Comparison of ENCODE assay signal across 25 cellular contexts in genomic region chr13:25743426-25743825, GRCh38.
"Had no signal": no experiment of that assay in that cellular context is flagged by ENCODE, and none has a peak within 500 bp of the region (broad histone marks: within the 10 kb centered on the region; RNA-seq: fewer than 3 reads in every experiment).

No MANE protein-coding gene starts in this region.

- H3K27me3 ChIP-seq: cardiac muscle cell, dorsolateral prefrontal cortex, gastrocnemius medialis, ovary, tibial nerve had no signal

- H3K4me1 ChIP-seq: gastrocnemius medialis had no signal

- DNase-seq: activated B cell treated with CpG ODN at 0.5 μM for 24 hours; activated CD4-positive, alpha-beta T cell treated with anti-CD3 and anti-CD28 coated beads, Interleukin-2, amount 50 U/mL, for 1 hour; activated CD8-positive, alpha-beta T cell treated with anti-CD3 and anti-CD28 coated beads for 36 hours; activated naive CD4-positive, alpha-beta T cell; activated T-cell treated with anti-CD3 and anti-CD28 coated beads, Interleukin-2, amount 50 U/mL, for 4 hours; cerebellar nuclear complex; effector memory CD4-positive, alpha-beta T cell; erythroblast; gastrocnemius medialis; glutamatergic neuron; islet precursor cell; left ventricle myocardium inferior; naive thymus-derived CD4-positive, alpha-beta T cell; ovary; psoas muscle; spleen; stimulated activated CD4-positive, alpha-beta T cell treated with anti-CD3 and anti-CD28 coated beads, Interleukin-2, amount 100 ng/mL, for 48 hours; stimulated activated naive CD4-positive, alpha-beta T cell treated with Interleukin-2 at 50 U/mL for 16 hours had no signal

- H3K27ac ChIP-seq: cardiac muscle cell, coronary artery, dorsolateral prefrontal cortex, gastrocnemius medialis, left ventricle myocardium inferior, ovary, psoas muscle, spleen, tibial nerve had no signal

- H3K4me3 ChIP-seq: cardiac muscle cell, coronary artery, dorsolateral prefrontal cortex, gastrocnemius medialis, left ventricle myocardium inferior, lung, ovary, psoas muscle, spleen, tibial nerve had no signal

- H3K9me3 ChIP-seq: gastrocnemius medialis, left ventricle myocardium inferior, ovary, psoas muscle, spleen, tibial nerve had no signal

- H3K36me3 ChIP-seq: cardiac muscle cell, gastrocnemius medialis, left ventricle myocardium inferior, ovary, spleen, tibial nerve had no signal

- ATAC-seq: activated CD8-positive, alpha-beta T cell treated with anti-CD3 and anti-CD28 coated beads for 36 hours; activated naive CD4-positive, alpha-beta T cell treated with anti-CD3 and anti-CD28 coated beads, Interleukin-2, amount 50 U/mL, for 72 hours; activated T-cell treated with anti-CD3 and anti-CD28 coated beads, Interleukin-2, amount 50 U/mL, for 4 hours; activated T-helper 17 cell treated with anti-CD3 and anti-CD28 coated beads, Interleukin-2, amount 50 U/mL, for 72 hours; gastrocnemius medialis; naive thymus-derived CD4-positive, alpha-beta T cell; psoas muscle had no signal
